In genomic region chr19:13774217-13775191, GRCh38 we compare ENCODE assay signal across 1 cellular context.
A peak's percentile ranks its signal among the peaks of the same experiment; 100 is the strongest.
TF ChIP-seq lines count a peak whose summit lies in the region.

C19orf53 (plus strand) TSS chr19:13774456; CDS start chr19:13774478, 22 bp downstream.

TF ChIP-seq in HepG2, 621 proteins besides CTCF, POLR2A, EP300 and RAD21 (continued from another document and continues in another):
- TF ChIP-seq PAXIP1 (CRISPR knock-in tag; conservative IDR thresholded peaks at IDR 0.05): peak; percentile 52; the same call in 1 of the 2 replicates
- peak; percentile 64; the same call in 1 of the 2 replicates for TF ChIP-seq ZNF253 (CRISPR knock-in tag; IDR thresholded peaks at IDR 0.05; ENCODE audit: borderline replicate concordance)
- TF ChIP-seq TRIM22 (IDR thresholded peaks at IDR 0.05): no peak
- peak; percentile 88; the same call in 1 of the 2 replicates for TF ChIP-seq HDAC1 (CRISPR knock-in tag; IDR thresholded peaks at IDR 0.05)
- TF ChIP-seq ZSCAN21 (CRISPR knock-in tag; IDR thresholded peaks at IDR 0.05; ENCODE audit: borderline replicate concordance): peak; percentile 87; the same call in 1 of the 2 replicates
- peak; percentile 76; the same call in 1 of the 2 replicates for TF ChIP-seq ZMYM4 (CRISPR knock-in tag; IDR thresholded peaks at IDR 0.05)
- TF ChIP-seq ZNF263 (CRISPR knock-in tag; IDR thresholded peaks at IDR 0.05): peak; percentile 97
- TF ChIP-seq NR3C1 (CRISPR knock-in tag; IDR thresholded peaks at IDR 0.05): 0 out of 2 replicates have a peak, but pooled peaks have one; percentile 17
- TF ChIP-seq JUN (CRISPR knock-in tag; IDR thresholded peaks at IDR 0.05): 0 out of 2 replicates have a peak, but pooled peaks have one; percentile 43
- peak; percentile 93 for TF ChIP-seq ASH2L (IDR thresholded peaks at IDR 0.05; ENCODE audit: insufficient read length, low read depth, low read length)
- TF ChIP-seq NR2F1 (CRISPR knock-in tag; IDR thresholded peaks at IDR 0.05): no peak
- no peak for TF ChIP-seq ADNP (CRISPR knock-in tag; IDR thresholded peaks at IDR 0.05)
- peak; percentile 49 for TF ChIP-seq ZEB1 (IDR thresholded peaks at IDR 0.05; ENCODE audit: insufficient replicate concordance, low read depth)
- TF ChIP-seq ZNF724P (CRISPR knock-in tag; IDR thresholded peaks at IDR 0.05; ENCODE audit: borderline replicate concordance): no peak
- TF ChIP-seq ZNF816 (CRISPR knock-in tag; IDR thresholded peaks at IDR 0.05; ENCODE audit: borderline replicate concordance): 0 out of 2 replicates have a peak, but pooled peaks have one; percentile 28
- TF ChIP-seq, protein P1, sequence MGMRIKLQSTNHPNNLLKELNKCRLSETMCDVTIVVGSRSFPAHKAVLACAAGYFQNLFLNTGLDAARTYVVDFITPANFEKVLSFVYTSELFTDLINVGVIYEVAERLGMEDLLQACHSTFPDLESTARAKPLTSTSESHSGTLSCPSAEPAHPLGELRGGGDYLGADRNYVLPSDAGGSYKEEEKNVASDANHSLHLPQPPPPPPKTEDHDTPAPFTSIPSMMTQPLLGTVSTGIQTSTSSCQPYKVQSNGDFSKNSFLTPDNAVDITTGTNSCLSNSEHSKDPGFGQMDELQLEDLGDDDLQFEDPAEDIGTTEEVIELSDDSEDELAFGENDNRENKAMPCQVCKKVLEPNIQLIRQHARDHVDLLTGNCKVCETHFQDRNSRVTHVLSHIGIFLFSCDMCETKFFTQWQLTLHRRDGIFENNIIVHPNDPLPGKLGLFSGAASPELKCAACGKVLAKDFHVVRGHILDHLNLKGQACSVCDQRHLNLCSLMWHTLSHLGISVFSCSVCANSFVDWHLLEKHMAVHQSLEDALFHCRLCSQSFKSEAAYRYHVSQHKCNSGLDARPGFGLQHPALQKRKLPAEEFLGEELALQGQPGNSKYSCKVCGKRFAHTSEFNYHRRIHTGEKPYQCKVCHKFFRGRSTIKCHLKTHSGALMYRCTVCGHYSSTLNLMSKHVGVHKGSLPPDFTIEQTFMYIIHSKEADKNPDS (CRISPR knock-in tag; IDR thresholded peaks at IDR 0.05): no peak
- TF ChIP-seq KMT2A (CRISPR knock-in tag; IDR thresholded peaks at IDR 0.05): peak; percentile 72
- no peak for TF ChIP-seq HIC2 (CRISPR knock-in tag; IDR thresholded peaks at IDR 0.05; ENCODE audit: low read depth)
- no peak for TF ChIP-seq TRIM24 (CRISPR knock-in tag; IDR thresholded peaks at IDR 0.05)
- no peak for TF ChIP-seq MTF1 (CRISPR knock-in tag; IDR thresholded peaks at IDR 0.05)
- TF ChIP-seq ZNF142 (CRISPR knock-in tag; IDR thresholded peaks at IDR 0.05): no peak
- TF ChIP-seq THAP11 (CRISPR knock-in tag; IDR thresholded peaks at IDR 0.05): peak; percentile 96
- TF ChIP-seq ZNF768 (CRISPR knock-in tag; IDR thresholded peaks at IDR 0.05): no peak; the same call in 1 of the 2 replicates
- TF ChIP-seq ZNF770 (CRISPR knock-in tag; IDR thresholded peaks at IDR 0.05): no peak; the same call in 1 of the 2 replicates
- peak in 1 of 2 experiments; percentile 89; a peak in 2 of 4 replicates for TF ChIP-seq KLF16 (CRISPR knock-in tag; IDR thresholded peaks at IDR 0.05)
- no peak; the same call in 1 of the 2 replicates for TF ChIP-seq ZFP36L1 (CRISPR knock-in tag; IDR thresholded peaks at IDR 0.05)
- TF ChIP-seq PRPF4 (IDR thresholded peaks at IDR 0.05; ENCODE audit: low read depth, low read length, poor library complexity, severe bottlenecking): no peak
- TF ChIP-seq GATA4 (IDR thresholded peaks at IDR 0.05; ENCODE audit: borderline replicate concordance, low read depth): peak; percentile 48; the same call in 1 of the 2 replicates
- peak; percentile 87 for TF ChIP-seq CBX1 (IDR thresholded peaks at IDR 0.05; ENCODE audit: low read depth)
- TF ChIP-seq XBP1 (CRISPR knock-in tag; IDR thresholded peaks at IDR 0.05): no peak
- TF ChIP-seq ZNF160 (CRISPR knock-in tag; IDR thresholded peaks at IDR 0.05): no peak; the same call in 1 of the 2 replicates
- TF ChIP-seq JUND (CRISPR knock-in tag; IDR thresholded peaks at IDR 0.05): no peak
- TF ChIP-seq ZNF446 (CRISPR knock-in tag; IDR thresholded peaks at IDR 0.05): no peak
- TF ChIP-seq, protein P2, sequence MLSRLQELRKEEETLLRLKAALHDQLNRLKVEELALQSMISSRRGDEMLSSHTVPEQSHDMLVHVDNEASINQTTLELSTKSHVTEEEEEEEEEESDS (CRISPR knock-in tag; IDR thresholded peaks at IDR 0.05; ENCODE audit: borderline replicate concordance): peak; percentile 69; the same call in 1 of the 2 replicates
- TF ChIP-seq ZNF598 (CRISPR knock-in tag; IDR thresholded peaks at IDR 0.05; ENCODE audit: borderline replicate concordance): 0 out of 2 replicates have a peak, but pooled peaks have one; percentile 85
- TF ChIP-seq ZNF550 (CRISPR knock-in tag; IDR thresholded peaks at IDR 0.05; ENCODE audit: borderline replicate concordance): no peak
- no peak for TF ChIP-seq ZSCAN30 (CRISPR knock-in tag; IDR thresholded peaks at IDR 0.05)
- no peak for TF ChIP-seq REST (IDR thresholded peaks at IDR 0.05; ENCODE audit: borderline replicate concordance in 1 of 2, low read depth in 1 of 2, low read length in 2 of 2)
- TF ChIP-seq ETV6 (CRISPR knock-in tag; conservative IDR thresholded peaks at IDR 0.05): peak; percentile 60; the same call in 1 of the 2 replicates
- TF ChIP-seq, protein P3, sequence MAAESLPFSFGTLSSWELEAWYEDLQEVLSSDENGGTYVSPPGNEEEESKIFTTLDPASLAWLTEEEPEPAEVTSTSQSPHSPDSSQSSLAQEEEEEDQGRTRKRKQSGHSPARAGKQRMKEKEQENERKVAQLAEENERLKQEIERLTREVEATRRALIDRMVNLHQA (CRISPR knock-in tag; IDR thresholded peaks at IDR 0.05): no peak
